ENCODE assay signal across 24 cellular contexts in the genomic region with DNA sequence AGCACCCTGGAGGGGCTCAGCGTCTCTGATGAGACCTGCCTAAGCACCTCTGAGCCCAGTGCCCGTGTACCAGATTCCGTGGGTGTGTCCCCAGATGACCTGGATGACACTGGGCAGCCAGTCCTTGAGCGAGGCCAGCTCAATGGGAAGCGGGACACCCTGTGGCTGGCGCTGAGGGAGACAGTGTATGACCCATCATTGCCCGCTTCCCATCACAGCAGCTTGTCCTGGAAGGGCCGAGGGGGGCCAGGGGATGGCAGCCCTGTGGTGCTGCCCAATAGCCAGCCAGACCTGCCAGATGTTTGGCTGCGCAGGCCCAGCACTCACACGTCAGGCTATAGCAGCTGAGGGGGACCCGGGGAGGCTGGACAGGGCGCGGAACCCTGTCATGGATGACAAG. TPM values are rescaled to one million over a fixed set of nuclear protein-coding genes. Genes with fewer than 3 reads are reported as not detected.
"Had no signal": no experiment of that assay in that cellular context is flagged by ENCODE, and none has a peak within 500 bp of the region (broad histone marks: within the 10 kb centered on the region; RNA-seq: fewer than 3 reads in every experiment).

No MANE protein-coding gene starts in this region.

- ATAC-seq: Panc1, Right ventricle myocardium inferior, SK-N-SH treated with all-trans-retinoic acid at 6 μM for 48 hours had no signal

- DNase-seq: Karpas-422, KG1, MG63, NCI-H1092, NCI-H1105 treated with DMSO at 0.1 percent for 48 hours, NCI-H1417 treated with DMSO at 0.1 percent for 48 hours, NCI-H187, NCI-H2029, NCI-H2081 treated with DMSO at 0.1 percent for 48 hours, NCI-H2171, NCI-H226, NCI-H446, NCI-H510A, NCI-H524 treated with DMSO at 0.1 percent for 48 hours, NCI-H69, NCI-H774, SHP77 treated with DMSO at 0.1 percent for 48 hours, SJCRH30 had no signal

- FAIRE-seq: HTR-8/SVneo had no signal

- H3K9me3 ChIP-seq: MG63, SJCRH30 had no signal

- H3K36me3 ChIP-seq: MG63, SJCRH30 had no signal

- H3K27me3 ChIP-seq: MG63, SJCRH30 had no signal

- H3K4me3 ChIP-seq: MG63, SJCRH30 had no signal

- H3K27ac ChIP-seq: HL-60, RWPE1, SJCRH30 had no signal

RNA-seq across cellular contexts. Expression of a gene that starts 19.1 kb away (rescaled TPM):
- total RNA-seq: Right ventricle myocardium inferior, SJCRH30 had no signal
